ENCODE assay signal across 16 cellular contexts in the genomic region with DNA sequence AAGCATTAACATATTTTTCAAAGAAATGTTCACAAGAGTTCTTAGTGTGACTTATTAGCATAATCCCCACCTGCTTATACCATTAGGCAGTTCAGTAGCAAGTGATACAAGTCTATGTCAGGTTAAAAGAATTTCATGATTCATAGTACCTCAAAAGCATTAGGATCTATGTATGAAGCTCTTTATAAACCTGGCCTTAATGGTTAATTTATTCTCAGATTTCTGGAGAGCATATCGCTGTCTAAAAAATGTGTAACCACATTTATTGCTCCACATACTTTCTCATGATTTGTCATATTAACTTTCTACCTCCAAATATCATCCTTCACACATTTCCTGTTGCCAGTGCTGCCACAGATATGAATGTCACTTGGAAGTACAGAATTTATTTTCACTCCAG.
"Had no signal": no experiment of that assay in that cellular context is flagged by ENCODE, and none has a peak within 500 bp of the region (broad histone marks: within the 10 kb centered on the region; RNA-seq: fewer than 3 reads in every experiment).

No MANE protein-coding gene starts in this region.

- H3K27ac ChIP-seq: brain microvascular endothelial cell, gastroesophageal sphincter, lower lobe of right lung, prostate gland, right lobe of liver had no signal

- H3K4me3 ChIP-seq: gastroesophageal sphincter, lower lobe of right lung, prostate gland, right lobe of liver had no signal

- H3K9me3 ChIP-seq: gastroesophageal sphincter, lower lobe of right lung, prostate gland, right lobe of liver had no signal

- H3K4me1 ChIP-seq: gastroesophageal sphincter, lower lobe of right lung, prostate gland, right lobe of liver had no signal

- H3K27me3 ChIP-seq: brain microvascular endothelial cell, gastroesophageal sphincter, right lobe of liver had no signal

- H3K36me3 ChIP-seq: brain microvascular endothelial cell, gastroesophageal sphincter, lower lobe of right lung, prostate gland, right lobe of liver had no signal

- DNase-seq: activated CD4-positive, alpha-beta T cell treated with anti-CD3 and anti-CD28 coated beads, Interleukin-2, amount 10 ng/mL, durations not matched to agents 24 days and 14 days; activated CD4-positive, CD25-positive, alpha-beta regulatory T cell; activated CD8-positive, alpha-beta memory T cell treated with anti-CD3 and anti-CD28 coated beads for 24 hours; activated gamma-delta T cell treated with Interleukin-2 at 50 U/mL for 16 hours; activated naive CD8-positive, alpha-beta T cell treated with anti-CD3 and anti-CD28 coated beads for 36 hours; amygdala; brain microvascular endothelial cell; effector memory CD4-positive, alpha-beta T cell; hippocampal formation; left cardiac atrium; lower lobe of right lung; right lobe of liver; stimulated activated naive CD8-positive, alpha-beta T cell treated with anti-CD3 and anti-CD28 coated beads, Interleukin-15, Interleukin-2, amounts not matched to agents 100 U/mL and 50 U/mL, for 24 hours; trophoblast cell had no signal

- ATAC-seq: gastroesophageal sphincter; left cardiac atrium; lower lobe of right lung; right lobe of liver; stimulated activated naive CD8-positive, alpha-beta T cell treated with anti-CD3 and anti-CD28 coated beads, Interleukin-15, Interleukin-2, amounts not matched to agents 100 U/mL and 50 U/mL, for 24 hours had no signal
